1 cellular context compared by ENCODE assay signal in genomic region chr16:24748242-24748641, GRCh38.
A peak's percentile ranks its signal among the peaks of the same experiment; 100 is the strongest.
TF ChIP-seq lines count a peak whose summit lies in the region.

No MANE protein-coding gene starts in this region.

TF ChIP-seq in K562, 482 proteins besides CTCF, POLR2A, EP300 and RAD21 (continued from another document and continues in another):
- TF ChIP-seq STAT6 (CRISPR knock-in tag; IDR thresholded peaks at IDR 0.05) (no peak), SMARCA4 (IDR thresholded peaks at IDR 0.05) (peak; percentile 58), ZNF212 (CRISPR knock-in tag; IDR thresholded peaks at IDR 0.05) (no peak), NCOA1 (IDR thresholded peaks at IDR 0.05; ENCODE audit: low read depth) (no peak), ZC3H4 (CRISPR knock-in tag; IDR thresholded peaks at IDR 0.05; ENCODE audit: borderline replicate concordance) (no peak), TOE1 (IDR thresholded peaks at IDR 0.05; ENCODE audit: borderline replicate concordance) (no peak), TOE1 (CRISPR knock-in tag; IDR thresholded peaks at IDR 0.05; ENCODE audit: borderline replicate concordance, low read depth) (no peak), ZFP30 (CRISPR knock-in tag; IDR thresholded peaks at IDR 0.05; ENCODE audit: borderline replicate concordance) (no peak), ZFP91 (CRISPR knock-in tag; IDR thresholded peaks at IDR 0.05) (no peak), ZNF217 (CRISPR knock-in tag; IDR thresholded peaks at IDR 0.05) (no peak), ZBTB9 (CRISPR knock-in tag; IDR thresholded peaks at IDR 0.05) (no peak), BRD9 (IDR thresholded peaks at IDR 0.05; ENCODE audit: low read depth, partially characterized antibody) (no peak), NFXL1 (CRISPR knock-in tag; IDR thresholded peaks at IDR 0.05) (no peak), ZNF79 (CRISPR knock-in tag; IDR thresholded peaks at IDR 0.05; ENCODE audit: low read depth) (no peak), PML (IDR thresholded peaks at IDR 0.05; ENCODE audit: low read length) (no peak), ZFP36 (IDR thresholded peaks at IDR 0.05; ENCODE audit: low read depth, low read length, partially characterized antibody) (no peak), ZNF518B (CRISPR knock-in tag; IDR thresholded peaks at IDR 0.05) (no peak), POU5F1 (IDR thresholded peaks at IDR 0.05; ENCODE audit: borderline replicate concordance, low read depth, low read length, partially characterized antibody) (no peak), PREB (CRISPR knock-in tag; IDR thresholded peaks at IDR 0.05) (no peak), BRF2 (IDR thresholded peaks at IDR 0.05; ENCODE audit: borderline replicate concordance, insufficient read depth, insufficient read length) (no peak), TAL1 (IDR thresholded peaks at IDR 0.05) (no peak), IFI16 (CRISPR knock-in tag; IDR thresholded peaks at IDR 0.05) (no peak), MECOM (CRISPR knock-in tag; IDR thresholded peaks at IDR 0.05) (no peak), REST (CRISPR knock-in tag; IDR thresholded peaks at IDR 0.05; ENCODE audit: low read depth) (no peak), EP400 (IDR thresholded peaks at IDR 0.05) (no peak), UBTF (IDR thresholded peaks at IDR 0.05; ENCODE audit: borderline replicate concordance in 1 of 2, low read depth in 2 of 2, low read length in 2 of 2) (no peak), MITF (IDR thresholded peaks at IDR 0.05) (no peak; the same call in 1 of the 2 replicates), ZNF583 (CRISPR knock-in tag; IDR thresholded peaks at IDR 0.05) (no peak), NFATC3 (IDR thresholded peaks at IDR 0.05) (no peak), RFX5 (IDR thresholded peaks at IDR 0.05; ENCODE audit: low read depth, low read length) (no peak), HCFC1 (IDR thresholded peaks at IDR 0.05; ENCODE audit: low read depth, low read length) (no peak), TGIF2 (CRISPR knock-in tag; IDR thresholded peaks at IDR 0.05) (no peak), JUND (IDR thresholded peaks at IDR 0.05; ENCODE audit: borderline replicate concordance, low read depth, low read length) (peak; percentile 86), JUND (tag; IDR thresholded peaks at IDR 0.05; ENCODE audit: borderline replicate concordance, low read depth, low read length) (peak; percentile 83), E2F6 (IDR thresholded peaks at IDR 0.05; ENCODE audit: borderline replicate concordance in 1 of 2, extremely low read depth in 1 of 2, insufficient read depth in 1 of 2, insufficient read length in 1 of 2, low read depth in 1 of 2, low read length in 1 of 2, poor library complexity in 1 of 2, severe bottlenecking in 1 of 2) (no peak), ZNF740 (CRISPR knock-in tag; IDR thresholded peaks at IDR 0.05) (no peak), ZNF740 (tag; IDR thresholded peaks at IDR 0.05) (no peak)
